In genomic region chr1:205827623-205828022, GRCh38 we compare ENCODE assay signal across 15 cellular contexts. TPM values are rescaled to one million over a fixed set of nuclear protein-coding genes. Genes with fewer than 3 reads are reported as not detected.
DNase-seq lines count a peak whose midpoint lies in the region; ATAC-seq and TF ChIP-seq lines count a peak whose summit lies in the region.
"Had no signal": no experiment of that assay in that cellular context is flagged by ENCODE, and none has a peak within 500 bp of the region (broad histone marks: within the 10 kb centered on the region; RNA-seq: fewer than 3 reads in every experiment).

No MANE protein-coding gene starts in this region.

- TF ChIP-seq CTCF in A673 (conservative IDR thresholded peaks at IDR 0.05; ENCODE audit: low read depth, low read length) (no peak), HCT116 (IDR thresholded peaks at IDR 0.05 in 2 of 3, conservative IDR thresholded peaks at IDR 0.05 in 1 of 3; ENCODE audit: borderline replicate concordance in 1 of 3, insufficient read depth in 1 of 3, low read depth in 2 of 3, low read length in 2 of 3) (peak in 2 of 3 experiments; percentile 28 to 34; a peak in 3 of 6 replicates)

- H3K4me2 ChIP-seq in HCT116 (ENCODE audit: low read length), result no peak overlapping the region
- H3K4me2 ChIP-seq: BLaER1 had no signal

- DNase-seq in A673 (ENCODE audit: low spot score) (peak; percentile 37), HCT116 (ENCODE audit: low read depth, low spot score) (no peak), NCI-H774 (lab: John Stamatoyannopoulos, UW) (peak; percentile 27), right cardiac atrium (no peak), retina (no peak), head of caudate nucleus (no peak)
- no peak for DNase-seq in activated T-helper 1 cell treated with anti-CD3 and anti-CD28 coated beads, Interleukin-12 subunit alpha, Interleukin-12 subunit beta, Interleukin-2, Interleukin-4 antibody, amounts not matched to agents 30 ng/mL and 10 ng/mL and 1 ng/mL, durations not matched to agents 14 hours and 24 hours and 36 hours (ENCODE audit: low spot score)
- no peak for DNase-seq in stimulated activated CD4-positive, alpha-beta T cell treated with anti-CD3 and anti-CD28 coated beads, Interleukin-4, amount 100 ng/mL, for 1 hour
- DNase-seq: activated CD4-positive, alpha-beta T cell treated with anti-CD3 and anti-CD28 coated beads, Interleukin-2, amount 10 ng/mL, durations not matched to agents 7 days and 5 days; activated T-cell treated with anti-CD3 and anti-CD28 coated beads, Interleukin-2, amount 50 U/mL, for 72 hours; glutamatergic neuron; NCI-H446 treated with DMSO at 0.1 percent for 48 hours had no signal

- H3K9ac ChIP-seq in HCT116 (ENCODE audit: low read length), result no peak overlapping the region
- H3K9ac ChIP-seq: BLaER1 had no signal

- H3K4me1 ChIP-seq in A673 (ENCODE audit: insufficient read depth, low read length, poor library complexity, severe bottlenecking) (no peaks in the 10 kb centered on the region), HCT116 (ENCODE audit: control insufficient read depth in 1 of 2, insufficient read depth in 2 of 2, low read length in 2 of 2) (peaks cover 0 to 7% of the 10 kb centered on the region in 2 experiments; a peak in 1 of 4 replicates), right cardiac atrium (ENCODE audit: control insufficient read depth, insufficient read depth, low read length) (peaks cover 12% of the 10 kb centered on the region)

- H3K36me3 ChIP-seq in A673 (ENCODE audit: insufficient read depth, low read length, poor library complexity, severe bottlenecking) (no peaks in the 10 kb centered on the region), HCT116 (ENCODE audit: control insufficient read depth in 1 of 2, insufficient read depth in 2 of 2, low read length in 2 of 2) (no peaks in the 10 kb centered on the region)
- H3K36me3 ChIP-seq: thoracic aorta had no signal

- intact Hi-C loops in A673 (cut with micrococcal nuclease; ENCODE audit: unreplicated experiment), result no loop called here
- intact Hi-C loops in HCT116 (cut with micrococcal nuclease), result no loop called here
- intact Hi-C loops in right cardiac atrium (cut with DNase I), result no loop called here
- intact Hi-C loops in activated T-helper 1 cell treated with anti-CD3 and anti-CD28 coated beads, Interleukin-12 subunit alpha, Interleukin-12 subunit beta, Interleukin-2, Interleukin-4 antibody, amounts not matched to agents 30 ng/mL and 10 ng/mL and 1 ng/mL, durations not matched to agents 14 hours and 24 hours and 36 hours (cut with micrococcal nuclease), result no loop called here
- intact Hi-C loops in head of caudate nucleus (cut with DNase I), result no loop called here

- no peaks in the 10 kb centered on the region for H3K36me3 Mint-ChIP-seq in activated T-helper 1 cell treated with anti-CD3 and anti-CD28 coated beads, Interleukin-12 subunit alpha, Interleukin-12 subunit beta, Interleukin-2, Interleukin-4 antibody, amounts not matched to agents 30 ng/mL and 10 ng/mL and 1 ng/mL, durations not matched to agents 14 hours and 24 hours and 36 hours (ENCODE audit: low read depth)

- TF ChIP-seq POLR2A in HCT116 (IDR thresholded peaks at IDR 0.05; ENCODE audit: borderline replicate concordance, extremely low read depth, insufficient read depth, insufficient read length), result no peak

- no peak overlapping the region for H2AFZ ChIP-seq in HCT116 (ENCODE audit: low read depth, low read length, poor library complexity, severe bottlenecking)

- H3K4me3 Mint-ChIP-seq in activated T-helper 1 cell treated with anti-CD3 and anti-CD28 coated beads, Interleukin-12 subunit alpha, Interleukin-12 subunit beta, Interleukin-2, Interleukin-4 antibody, amounts not matched to agents 30 ng/mL and 10 ng/mL and 1 ng/mL, durations not matched to agents 14 hours and 24 hours and 36 hours, result no peak overlapping the region
- H3K4me3 Mint-ChIP-seq: activated CD4-positive, alpha-beta T cell treated with anti-CD3 and anti-CD28 coated beads, Interleukin-2, amount 10 ng/mL, durations not matched to agents 7 days and 5 days; activated T-cell treated with anti-CD3 and anti-CD28 coated beads, Interleukin-2, amount 50 U/mL, for 72 hours had no signal

- H4K20me1 ChIP-seq in HCT116 (ENCODE audit: insufficient read depth), result no peaks in the 10 kb centered on the region
- H4K20me1 ChIP-seq: BLaER1 had no signal

- H3K27me3 ChIP-seq in A673 (replicated peaks; ENCODE audit: insufficient read depth, low read depth, low read length, poor library complexity), result peaks cover 12% of the 10 kb centered on the region
- H3K27me3 ChIP-seq in HCT116 (ENCODE audit: insufficient read depth, low read length), result peaks cover 10% of the 10 kb centered on the region; the same call in 1 of the 2 replicates
- no peaks in the 10 kb centered on the region for H3K27me3 ChIP-seq in right cardiac atrium (ENCODE audit: control insufficient read depth, insufficient read depth)
- H3K27me3 ChIP-seq: BLaER1 had no signal

- peaks cover 23% of the 10 kb centered on the region for H3K4me1 Mint-ChIP-seq in activated T-helper 1 cell treated with anti-CD3 and anti-CD28 coated beads, Interleukin-12 subunit alpha, Interleukin-12 subunit beta, Interleukin-2, Interleukin-4 antibody, amounts not matched to agents 30 ng/mL and 10 ng/mL and 1 ng/mL, durations not matched to agents 14 hours and 24 hours and 36 hours (ENCODE audit: low read depth)

- no peaks in the 10 kb centered on the region for H3K9me3 ChIP-seq in A673 (ENCODE audit: low read depth, low read length, poor library complexity, severe bottlenecking)
- no peaks in the 10 kb centered on the region for H3K9me3 ChIP-seq in HCT116 (ENCODE audit: control insufficient read depth in 1 of 2, insufficient read depth in 1 of 2, low read depth in 1 of 2, low read length in 2 of 2)
- H3K9me3 ChIP-seq in right cardiac atrium (ENCODE audit: control insufficient read depth, low read length), result no peaks in the 10 kb centered on the region
- H3K9me3 ChIP-seq: thoracic aorta had no signal

- H3K27me3 Mint-ChIP-seq in activated T-helper 1 cell treated with anti-CD3 and anti-CD28 coated beads, Interleukin-12 subunit alpha, Interleukin-12 subunit beta, Interleukin-2, Interleukin-4 antibody, amounts not matched to agents 30 ng/mL and 10 ng/mL and 1 ng/mL, durations not matched to agents 14 hours and 24 hours and 36 hours (ENCODE audit: insufficient read depth), result peaks cover 2% of the 10 kb centered on the region
- H3K27me3 Mint-ChIP-seq: activated CD4-positive, alpha-beta T cell treated with anti-CD3 and anti-CD28 coated beads, Interleukin-2, amount 10 ng/mL, durations not matched to agents 7 days and 5 days had no signal

- POLR2A ChIA-PET in A673 (lab: Charles Lee; ENCODE audit: low non-redundant PET) (no interaction called here), HCT116 (lab: Charles Lee) (no interaction called here)

- ATAC-seq in HCT116 (peak; percentile 96), right cardiac atrium (peak; percentile 44 to 68)
- ATAC-seq: activated T-cell treated with anti-CD3 and anti-CD28 coated beads, Interleukin-2, amount 50 U/mL, for 72 hours had no signal

- CTCF ChIA-PET in A673 (lab: Charles Lee), result no interaction called here
- CTCF ChIA-PET in HCT116 (lab: Charles Lee), result interaction anchor here (0.9 to 1.9 kb wide), 5 partner anchors 17 to 149 kb away, joined by 3 to 6 read pairs (median 3); no protein-coding TSS in a partner anchor

- no peaks in the 10 kb centered on the region for H3K9me3 Mint-ChIP-seq in activated T-helper 1 cell treated with anti-CD3 and anti-CD28 coated beads, Interleukin-12 subunit alpha, Interleukin-12 subunit beta, Interleukin-2, Interleukin-4 antibody, amounts not matched to agents 30 ng/mL and 10 ng/mL and 1 ng/mL, durations not matched to agents 14 hours and 24 hours and 36 hours
- H3K9me3 Mint-ChIP-seq: activated CD4-positive, alpha-beta T cell treated with anti-CD3 and anti-CD28 coated beads, Interleukin-2, amount 10 ng/mL, durations not matched to agents 7 days and 5 days had no signal

- no peaks in the 10 kb centered on the region for H3K9me2 ChIP-seq in HCT116 (ENCODE audit: insufficient read depth)

- H3K27ac ChIP-seq in A673 (ENCODE audit: low read depth, low read length, poor library complexity, severe bottlenecking), result no peak overlapping the region
- H3K27ac ChIP-seq in HCT116 (ENCODE audit: low read depth, low read length), result no peak overlapping the region
- peak overlapping the region; percentile 98 for H3K27ac ChIP-seq in right cardiac atrium (ENCODE audit: low read length)
- H3K27ac ChIP-seq: BLaER1, thoracic aorta had no signal

- no peak for TF ChIP-seq RAD21 in HCT116 (IDR thresholded peaks at IDR 0.05; ENCODE audit: low read depth)

- WGBS in right cardiac atrium, result 29% methylated on average over 1 of the region's 1 CpG

- BruUV-seq in A673 (replicated peaks; lab: Mats Ljungman, UMichigan), result no TSS peak
- BruUV-seq in HCT116 (replicated peaks; lab: Mats Ljungman, UMichigan), result no TSS peak

- no peaks in the 10 kb centered on the region for H3K79me2 ChIP-seq in HCT116 (ENCODE audit: insufficient read depth, low read length)

- H3K4me3 ChIP-seq in A673 (ENCODE audit: low read depth, low read length, poor library complexity, severe bottlenecking) (no peak overlapping the region), HCT116 (replicated peaks in 1 of 2; ENCODE audit: low read depth in 1 of 2, low read length in 2 of 2) (no peak overlapping the region), right cardiac atrium (ENCODE audit: low read length) (no peak overlapping the region)
- H3K4me3 ChIP-seq: BLaER1, thoracic aorta had no signal

- RAD21 ChIA-PET in HCT116 (lab: Charles Lee; ENCODE audit: low non-redundant PET in 1 of 2, low total read pairs in 2 of 2, uncharacterized antibody in 2 of 2, unreplicated experiment in 2 of 2), result no interaction called here

- no peak overlapping the region for H3K27ac Mint-ChIP-seq in activated T-helper 1 cell treated with anti-CD3 and anti-CD28 coated beads, Interleukin-12 subunit alpha, Interleukin-12 subunit beta, Interleukin-2, Interleukin-4 antibody, amounts not matched to agents 30 ng/mL and 10 ng/mL and 1 ng/mL, durations not matched to agents 14 hours and 24 hours and 36 hours
- H3K27ac Mint-ChIP-seq: activated CD4-positive, alpha-beta T cell treated with anti-CD3 and anti-CD28 coated beads, Interleukin-2, amount 10 ng/mL, durations not matched to agents 7 days and 5 days; activated T-cell treated with anti-CD3 and anti-CD28 coated beads, Interleukin-2, amount 50 U/mL, for 72 hours had no signal

RNA-seq across cellular contexts. Expression of gene SLC41A1, which starts 14.6 kb away (rescaled TPM):
- total RNA-seq in A673 (2021) (16.1 and 19.5 TPM in 2 replicates), HCT116 (2021; ENCODE audit: unreplicated experiment) (35.9 TPM), right cardiac atrium (100 to 1,000 TPM; 235 to 420 (median 330) TPM)
- 25.9 and 28.4 TPM in 2 replicates for polyA plus RNA-seq in HCT116 (2012)
- 187 TPM for polyA plus RNA-seq in right cardiac atrium
- total RNA-seq in activated T-helper 1 cell treated with anti-CD3 and anti-CD28 coated beads, Interleukin-12 subunit alpha, Interleukin-12 subunit beta, Interleukin-2, Interleukin-4 antibody, amounts not matched to agents 30 ng/mL and 10 ng/mL and 1 ng/mL, durations not matched to agents 14 hours and 24 hours and 36 hours, result 33.9 and 34.8 TPM in 2 replicates

RNA-seq across cellular contexts. Expression of gene PM20D1, which starts 22.3 kb away (rescaled TPM):
- total RNA-seq in A673 (2021) (not detected in 2 replicates), HCT116 (2021; ENCODE audit: unreplicated experiment) (not detected), right cardiac atrium (1 to 10 TPM in 3 of 4 donors, under 1 TPM in 1; 0.64 to 2.2 (median 1.6) TPM)
- polyA plus RNA-seq in HCT116 (2012), result 0.04 TPM in 1 of 2 replicates, not detected in the other
- polyA plus RNA-seq in right cardiac atrium, result 1.0 TPM
- 0.29 and 0.39 TPM in 2 replicates for total RNA-seq in activated T-helper 1 cell treated with anti-CD3 and anti-CD28 coated beads, Interleukin-12 subunit alpha, Interleukin-12 subunit beta, Interleukin-2, Interleukin-4 antibody, amounts not matched to agents 30 ng/mL and 10 ng/mL and 1 ng/mL, durations not matched to agents 14 hours and 24 hours and 36 hours
- total RNA-seq: RPMI7951 had no signal

RNA-seq across cellular contexts. Expression of gene RAB29, which starts 52.3 kb away (rescaled TPM):
- total RNA-seq in A673 (2021) (7.9 and 9.5 TPM in 2 replicates), HCT116 (2021; ENCODE audit: unreplicated experiment) (17.7 TPM), right cardiac atrium (10 to 100 TPM; 19.3 to 24.8 (median 21.4) TPM)
- 8.5 and 12.0 TPM in 2 replicates for polyA plus RNA-seq in HCT116 (2012)
- polyA plus RNA-seq in right cardiac atrium, result 10.6 TPM
- total RNA-seq in activated T-helper 1 cell treated with anti-CD3 and anti-CD28 coated beads, Interleukin-12 subunit alpha, Interleukin-12 subunit beta, Interleukin-2, Interleukin-4 antibody, amounts not matched to agents 30 ng/mL and 10 ng/mL and 1 ng/mL, durations not matched to agents 14 hours and 24 hours and 36 hours, result 37.2 and 38.1 TPM in 2 replicates

Comparison
In these comparisons a context has a peak if more than half of its experiments do, and no peak if none do; other contexts are left out.
1. DNase-seq: peak in A673 (single experiment) and NCI-H774 (single experiment); none in HCT116 (single experiment), right cardiac atrium (0 of 3), retina (single experiment), activated T-helper 1 cell treated with anti-CD3 and anti-CD28 coated beads, Interleukin-12 subunit alpha, Interleukin-12 subunit beta, Interleukin-2, Interleukin-4 antibody, amounts not matched to agents 30 ng/mL and 10 ng/mL and 1 ng/mL, durations not matched to agents 14 hours and 24 hours and 36 hours (single experiment), head of caudate nucleus (0 of 42) and stimulated activated CD4-positive, alpha-beta T cell treated with anti-CD3 and anti-CD28 coated beads, Interleukin-4, amount 100 ng/mL, for 1 hour (single experiment).